1 cellular context compared by ENCODE assay signal in the genomic region with DNA sequence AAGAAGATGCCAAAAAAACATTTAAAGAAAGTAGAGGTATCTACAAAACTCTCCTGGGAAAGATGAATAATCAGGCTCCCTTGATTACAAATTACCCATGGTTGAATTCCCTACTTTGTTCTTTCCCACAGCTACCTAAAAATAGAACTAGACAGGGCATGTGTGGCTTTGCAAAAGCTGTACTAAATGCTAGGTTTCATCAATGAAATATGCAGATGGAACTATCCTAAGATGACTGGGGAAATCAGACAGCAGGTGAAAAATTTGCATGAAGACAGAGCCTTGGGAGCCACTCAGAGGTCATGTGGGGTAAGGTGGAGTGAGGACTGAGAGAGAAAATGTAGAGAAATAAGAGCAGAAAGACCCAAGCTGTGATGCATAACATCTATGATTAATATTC.
TF ChIP-seq lines count a peak whose summit lies in the region.

No MANE protein-coding gene starts in this region.

TF ChIP-seq in WTC11, 78 proteins besides CTCF, POLR2A, EP300 and RAD21 (continued from another document):
- TF ChIP-seq AR (CRISPR knock-in tag; IDR thresholded peaks at IDR 0.05): no peak
